In the genomic region with DNA sequence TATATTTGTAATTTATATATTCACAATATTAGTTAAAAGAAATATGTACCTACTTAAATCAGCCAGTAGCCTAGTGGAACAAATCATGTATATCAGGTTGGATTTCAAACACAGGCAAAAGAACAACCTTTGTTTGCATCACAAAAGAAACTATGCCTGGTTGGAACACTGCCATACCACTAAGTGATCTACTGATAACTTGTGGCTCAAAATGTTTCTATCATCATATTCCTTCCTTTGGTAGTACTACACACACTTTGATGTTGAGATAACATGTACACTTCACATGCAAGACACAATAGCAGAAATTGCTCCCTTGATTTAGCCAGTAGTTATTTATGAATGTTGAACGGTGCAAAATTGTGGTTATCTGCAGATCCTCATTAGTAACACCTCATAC, we compare ENCODE assay signal across 13 cellular contexts.
DNase-seq lines count a peak whose midpoint lies in the region; ATAC-seq lines count a peak whose summit lies in the region.
"Had no signal": no experiment of that assay in that cellular context is flagged by ENCODE, and none has a peak within 500 bp of the region (broad histone marks: within the 10 kb centered on the region; RNA-seq: fewer than 3 reads in every experiment).

No MANE protein-coding gene starts in this region.

- H3K4me1 ChIP-seq in mesenchymal stem cell (ENCODE audit: control insufficient read depth, insufficient read depth, low read depth, low read length): no peaks in the 10 kb centered on the region
- H3K4me1 ChIP-seq: A549, parathyroid adenoma, uterus had no signal

- peak; percentile 49 for ATAC-seq in T-helper 17 cell
- ATAC-seq in HG02981 (IDR thresholded peaks at IDR 0.05; ENCODE audit: unreplicated experiment): no peak
- ATAC-seq in HG03159 (IDR thresholded peaks at IDR 0.05; ENCODE audit: unreplicated experiment): no peak
- no peak for ATAC-seq in HG03571 (IDR thresholded peaks at IDR 0.05; ENCODE audit: unreplicated experiment)
- ATAC-seq: A549; activated CD4-positive, alpha-beta T cell treated with anti-CD3 and anti-CD28 coated beads for 36 hours had no signal

- H4K91ac ChIP-seq in mesenchymal stem cell (ENCODE audit: low read length): no peak overlapping the region

- H2AFZ ChIP-seq in mesenchymal stem cell (ENCODE audit: low read depth, low read length): no peak overlapping the region
- H2AFZ ChIP-seq: parathyroid adenoma had no signal

- no peak overlapping the region for H3K23ac ChIP-seq in mesenchymal stem cell (ENCODE audit: low read length in 2 of 2)

- no peak overlapping the region for H3K4me2 ChIP-seq in mesenchymal stem cell (ENCODE audit: low read length, poor library complexity, severe bottlenecking)
- H3K4me2 ChIP-seq: A549 had no signal

- no peak overlapping the region for H2BK120ac ChIP-seq in mesenchymal stem cell (ENCODE audit: low read depth, low read length)

- no peak overlapping the region for H3K4ac ChIP-seq in mesenchymal stem cell (ENCODE audit: low read depth in 1 of 2, low read length in 2 of 2)

- no peak overlapping the region for H3K4me3 ChIP-seq in mesenchymal stem cell (ENCODE audit: insufficient read depth in 1 of 2, low read depth in 1 of 2, low read length in 2 of 2)
- H3K4me3 ChIP-seq: A549, uterus had no signal

- no peak overlapping the region for H4K8ac ChIP-seq in mesenchymal stem cell (ENCODE audit: low read length)

- H3K36me3 ChIP-seq in mesenchymal stem cell (ENCODE audit: control insufficient read depth in 1 of 2, insufficient read depth in 2 of 2, low read depth in 1 of 2, low read length in 2 of 2): no peaks in the 10 kb centered on the region
- H3K36me3 ChIP-seq: uterus had no signal

- no peak overlapping the region for H3K9ac ChIP-seq in mesenchymal stem cell (ENCODE audit: low read length)
- H3K9ac ChIP-seq: parathyroid adenoma had no signal

- no peak overlapping the region for H3K27ac Mint-ChIP-seq in T-helper 17 cell
- H3K27ac Mint-ChIP-seq: activated CD4-positive, alpha-beta T cell treated with anti-CD3 and anti-CD28 coated beads for 36 hours had no signal

- no peaks in the 10 kb centered on the region for H3K27me3 Mint-ChIP-seq in T-helper 17 cell
- H3K27me3 Mint-ChIP-seq: activated CD4-positive, alpha-beta T cell treated with anti-CD3 and anti-CD28 coated beads for 36 hours had no signal

- H3K27ac ChIP-seq in mesenchymal stem cell (ENCODE audit: low read length, poor library complexity, severe bottlenecking): no peak overlapping the region
- H3K27ac ChIP-seq: A549, parathyroid adenoma, uterus had no signal

- no peaks in the 10 kb centered on the region for H3K4me1 Mint-ChIP-seq in T-helper 17 cell
- H3K4me1 Mint-ChIP-seq: activated CD4-positive, alpha-beta T cell treated with anti-CD3 and anti-CD28 coated beads for 36 hours had no signal

- H2BK12ac ChIP-seq in mesenchymal stem cell (ENCODE audit: low read length in 2 of 2): no peak overlapping the region

- H3K27me3 ChIP-seq in mesenchymal stem cell (ENCODE audit: control insufficient read depth in 1 of 2, insufficient read depth in 1 of 2, low read length in 2 of 2): no peaks in the 10 kb centered on the region
- H3K27me3 ChIP-seq: uterus had no signal

- H3K4me3 Mint-ChIP-seq in T-helper 17 cell: no peak overlapping the region
- H3K4me3 Mint-ChIP-seq: activated CD4-positive, alpha-beta T cell treated with anti-CD3 and anti-CD28 coated beads for 36 hours had no signal

- H3K18ac ChIP-seq in mesenchymal stem cell (ENCODE audit: low read depth in 1 of 2, low read length in 2 of 2): no peak overlapping the region

- H3K36me3 Mint-ChIP-seq in T-helper 17 cell (ENCODE audit: low read depth): no peaks in the 10 kb centered on the region

- no peak overlapping the region for H2AK5ac ChIP-seq in mesenchymal stem cell (ENCODE audit: low read length, severe bottlenecking)

- no CpG with 5 or more reads among the region's 1 CpG for WGBS in mesenchymal stem cell

- no peak overlapping the region for H2BK15ac ChIP-seq in mesenchymal stem cell (ENCODE audit: low read depth, poor library complexity, severe bottlenecking)

- H3K9me3 ChIP-seq in T-helper 17 cell (ENCODE audit: control insufficient read depth, low read length, poor library complexity, severe bottlenecking) (no peaks in the 10 kb centered on the region), mesenchymal stem cell (ENCODE audit: control insufficient read depth, low read length) (no peaks in the 10 kb centered on the region)
- H3K9me3 ChIP-seq: A549, uterus had no signal

- no peak overlapping the region for H2BK5ac ChIP-seq in mesenchymal stem cell (ENCODE audit: low read depth, low read length, poor library complexity, severe bottlenecking)

- H3K79me1 ChIP-seq in mesenchymal stem cell (replicated peaks; ENCODE audit: low read length, poor library complexity, severe bottlenecking): no peaks in the 10 kb centered on the region

- peak; percentile 39 for DNase-seq in NCI-H1436 (lab: John Stamatoyannopoulos, UW)
- no peak for DNase-seq in NCI-H1436 treated with DMSO at 0.1 percent for 48 hours (lab: John Stamatoyannopoulos, UW)
- peak; percentile 51 for DNase-seq in NCI-H187 treated with DMSO at 0.1 percent for 48 hours (lab: John Stamatoyannopoulos, UW)
- no peak for DNase-seq in T-helper 17 cell
- peak; percentile 3 for DNase-seq in mesenchymal stem cell
- DNase-seq: activated CD4-positive, alpha-beta T cell treated with anti-CD3 and anti-CD28 coated beads for 36 hours; NCI-H524 treated with DMSO at 0.1 percent for 48 hours; uterus had no signal

- no peak overlapping the region for H3K14ac ChIP-seq in mesenchymal stem cell (ENCODE audit: low read length in 2 of 2)

Comparison
In these comparisons a context has a peak if more than half of its experiments do, and no peak if none do; other contexts are left out.
1. DNase-seq: peak in NCI-H1436 (single experiment), NCI-H187 treated with DMSO at 0.1 percent for 48 hours (single experiment) and mesenchymal stem cell (single experiment); none in NCI-H1436 treated with DMSO at 0.1 percent for 48 hours (single experiment) and T-helper 17 cell (0 of 3).